In the genomic region with DNA sequence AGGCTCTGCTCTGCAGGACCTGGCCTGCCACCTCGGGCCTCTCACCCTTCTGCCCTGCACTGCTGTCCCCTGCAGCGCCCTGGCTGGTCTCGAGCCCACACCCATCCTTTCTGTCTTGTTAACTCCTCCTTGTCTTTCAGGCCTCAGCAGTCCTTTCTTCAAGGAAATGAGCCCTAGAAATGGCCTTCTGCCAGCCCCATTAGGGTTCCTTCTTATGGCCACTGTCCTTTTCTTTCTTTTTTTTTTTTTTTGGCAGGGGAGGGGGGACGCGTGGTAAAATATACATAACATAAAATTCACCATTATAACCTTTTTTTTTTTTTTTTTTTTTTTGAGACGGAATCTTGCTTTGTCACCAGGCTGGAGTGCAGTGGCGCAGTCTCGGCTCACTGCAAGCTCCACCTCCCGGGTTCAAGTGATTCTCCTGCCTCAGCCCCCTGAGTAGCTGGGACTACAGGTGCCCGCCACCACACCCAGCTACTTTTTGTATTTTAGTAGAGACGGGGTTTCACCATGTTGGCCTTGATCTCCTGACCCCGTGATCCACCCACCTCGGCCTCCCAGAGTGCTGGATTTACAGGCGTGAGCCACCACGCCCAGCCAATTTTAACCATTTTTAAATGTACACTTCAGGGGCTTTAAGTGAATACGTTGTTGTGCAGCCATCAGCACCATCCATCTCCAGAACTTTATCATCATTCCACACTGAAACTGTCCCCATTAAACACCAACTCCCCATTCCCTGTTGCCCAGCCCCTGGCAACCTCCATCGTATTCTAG, we compare ENCODE assay signal across 6 cellular contexts. TPM values are rescaled to one million over a fixed set of nuclear protein-coding genes. Genes with fewer than 3 reads are reported as not detected.
DNase-seq lines count a peak whose midpoint lies in the region; ATAC-seq and TF ChIP-seq lines count a peak whose summit lies in the region.
"Not testable (repeated sequence)": the region's sequence is repeated elsewhere in the genome, so short reads cannot be mapped to it uniquely, and the experiment has no call there.

No MANE protein-coding gene starts in this region.

- peaks cover 18% of the 10 kb centered on the region for H3K4me1 Mint-ChIP-seq in T-helper 17 cell
- H3K4me1 Mint-ChIP-seq in activated naive CD8-positive, alpha-beta T cell treated with anti-CD3 and anti-CD28 coated beads, Interleukin-2, amount 10 ng/mL, durations not matched to agents 7 days and 5 days = peaks cover 17% of the 10 kb centered on the region
- peaks cover 34% of the 10 kb centered on the region for H3K4me1 Mint-ChIP-seq in neural progenitor cell

- peak overlapping the region; percentile 54; the same call in 1 of the 2 replicates for H3K4me2 ChIP-seq in DND-41 (ENCODE audit: insufficient read depth, low read length)
- H3K4me2 ChIP-seq in neural progenitor cell = not testable (repeated sequence)

- H3K4me3 ChIP-seq in DND-41 (ENCODE audit: low read depth in 1 of 2, low read length in 2 of 2); heart left ventricle; neural progenitor cell; transverse colon: not testable (repeated sequence)

- H3K36me3 Mint-ChIP-seq in T-helper 17 cell (ENCODE audit: low read depth); activated naive CD8-positive, alpha-beta T cell treated with anti-CD3 and anti-CD28 coated beads, Interleukin-2, amount 10 ng/mL, durations not matched to agents 7 days and 5 days; neural progenitor cell: not testable (repeated sequence)

- 80 to 84% (median 82%) methylated on average over 17 of the region's 17 CpGs for WGBS in heart left ventricle, 4 donors
- WGBS in transverse colon (ENCODE audit: low coverage in 1 of 2), 2 donors = 53 to 77% methylated on average over 8 to 17 of the region's 17 CpGs

- H3K27me3 ChIP-seq in DND-41 (ENCODE audit: insufficient read depth, low read length, poor library complexity); heart left ventricle; neural progenitor cell; transverse colon: not testable (repeated sequence)

- H3K36me3 ChIP-seq in DND-41 (ENCODE audit: insufficient read depth, low read length); heart left ventricle; neural progenitor cell; transverse colon: not testable (repeated sequence)

- POLR2A ChIA-PET in activated naive CD8-positive, alpha-beta T cell treated with anti-CD3 and anti-CD28 coated beads, Interleukin-2, amount 10 ng/mL, durations not matched to agents 7 days and 5 days (lab: Charles Lee) = interaction anchor here (0.7 to 4.1 kb wide), 9 partner anchors 8 to 112 kb away, joined by 3 to 37 read pairs (median 4); partner anchors contain the start of genes TRIM47 and WBP2

- H3K9me3 Mint-ChIP-seq in activated naive CD8-positive, alpha-beta T cell treated with anti-CD3 and anti-CD28 coated beads, Interleukin-2, amount 10 ng/mL, durations not matched to agents 7 days and 5 days; neural progenitor cell: not testable (repeated sequence)

- TF ChIP-seq CTCF in DND-41 (IDR thresholded peaks at IDR 0.05; ENCODE audit: borderline replicate concordance, extremely low read depth, low read length, poor library complexity, severe bottlenecking); heart left ventricle (IDR thresholded peaks at IDR 0.05); neural progenitor cell (IDR thresholded peaks at IDR 0.05); transverse colon (IDR thresholded peaks at IDR 0.05): not testable (repeated sequence)

- ATAC-seq in DND-41 (ENCODE audit: insufficient read depth, low read depth); T-helper 17 cell; activated naive CD8-positive, alpha-beta T cell treated with anti-CD3 and anti-CD28 coated beads, Interleukin-2, amount 10 ng/mL, durations not matched to agents 7 days and 5 days (ENCODE audit: low read depth); heart left ventricle: not testable (repeated sequence)

- peak overlapping the region; percentile 32 for H3K9ac ChIP-seq in DND-41 (ENCODE audit: low read depth, low read length)
- not testable (repeated sequence) for H3K9ac ChIP-seq in neural progenitor cell

- not testable (repeated sequence) for H4K20me1 ChIP-seq in DND-41 (ENCODE audit: insufficient read depth, low read length); neural progenitor cell (ENCODE audit: low read depth)

- not testable (repeated sequence) for H3K9me3 ChIP-seq in DND-41 (ENCODE audit: insufficient read depth, low read length, severe bottlenecking); T-helper 17 cell (ENCODE audit: control insufficient read depth, low read length, poor library complexity, severe bottlenecking); heart left ventricle; neural progenitor cell (ENCODE audit: low read depth); transverse colon

- in situ Hi-C loops in transverse colon (cut with MboI; ENCODE audit: low pct_ligation_motif_present in 1 of 4, low pct_unique_long_range_greater_than_20kb in 1 of 4, low sequenced_read_pairs in 3 of 4) = not testable (repeated sequence)

- not testable (repeated sequence) for H3K79me2 ChIP-seq in DND-41 (ENCODE audit: insufficient read depth, low read length); neural progenitor cell (ENCODE audit: low read depth)

- intact Hi-C loops in heart left ventricle (cut with DNase I); transverse colon (cut with DNase I; ENCODE audit: low total_unique reads): not testable (repeated sequence)

- not testable (repeated sequence) for H3K27me3 Mint-ChIP-seq in T-helper 17 cell; activated naive CD8-positive, alpha-beta T cell treated with anti-CD3 and anti-CD28 coated beads, Interleukin-2, amount 10 ng/mL, durations not matched to agents 7 days and 5 days; neural progenitor cell (ENCODE audit: insufficient read depth, low read depth)

- H3F3A ChIP-seq in neural progenitor cell (ENCODE audit: low read depth) = not testable (repeated sequence)

- TF ChIP-seq POLR2A in heart left ventricle (IDR thresholded peaks at IDR 0.05); transverse colon (IDR thresholded peaks at IDR 0.05): not testable (repeated sequence)

- not testable (repeated sequence) for TF ChIP-seq EP300 in transverse colon (IDR thresholded peaks at IDR 0.05; ENCODE audit: low read depth)

- H3K4me1 ChIP-seq in DND-41 (ENCODE audit: insufficient read depth, low read length) = peaks cover 26% of the 10 kb centered on the region
- H3K4me1 ChIP-seq in heart left ventricle = peaks cover 0 to 42% (median 29%) of the 10 kb centered on the region in 12 donors
- not testable (repeated sequence) for H3K4me1 ChIP-seq in neural progenitor cell
- H3K4me1 ChIP-seq in transverse colon = peaks cover 10 to 33% (median 27%) of the 10 kb centered on the region in 4 donors

- not testable (repeated sequence) for DNase-seq in DND-41; T-helper 17 cell; activated naive CD8-positive, alpha-beta T cell treated with anti-CD3 and anti-CD28 coated beads, Interleukin-2, amount 10 ng/mL, durations not matched to agents 7 days and 5 days; heart left ventricle; neural progenitor cell (ENCODE audit: low spot score); transverse colon

- H3K27ac ChIP-seq in DND-41 (ENCODE audit: low read length) (peak overlapping the region; percentile 70), heart left ventricle (peak overlapping the region in 9 of 12 donors; percentile 37 to 76 (median 69)), transverse colon (peak overlapping the region; percentile 51 to 84 (median 78))
- H3K27ac ChIP-seq in neural progenitor cell = not testable (repeated sequence)

- H3K27ac Mint-ChIP-seq in T-helper 17 cell (peak overlapping the region; percentile 86), neural progenitor cell (peak overlapping the region; percentile 25)
- peak overlapping the region; percentile 76 for H3K27ac Mint-ChIP-seq in activated naive CD8-positive, alpha-beta T cell treated with anti-CD3 and anti-CD28 coated beads, Interleukin-2, amount 10 ng/mL, durations not matched to agents 7 days and 5 days

- not testable (repeated sequence) for H2AFZ ChIP-seq in DND-41 (ENCODE audit: low read depth, low read length)
- H2AFZ ChIP-seq in neural progenitor cell (replicated peaks) = peak overlapping the region; percentile 73

- peak overlapping the region; percentile 12 for H3K4me3 Mint-ChIP-seq in T-helper 17 cell
- not testable (repeated sequence) for H3K4me3 Mint-ChIP-seq in activated naive CD8-positive, alpha-beta T cell treated with anti-CD3 and anti-CD28 coated beads, Interleukin-2, amount 10 ng/mL, durations not matched to agents 7 days and 5 days; neural progenitor cell

RNA-seq across cellular contexts. Expression of gene WBP2, which starts 10.5 kb away (rescaled TPM):
- 100 to 1,000 TPM in 1 of 2 donors, 10 to 100 TPM in 1; 86.0 to 114 TPM for total RNA-seq in T-helper 17 cell
- 100 to 1,000 TPM; 107 TPM for total RNA-seq in activated naive CD8-positive, alpha-beta T cell treated with anti-CD3 and anti-CD28 coated beads, Interleukin-2, amount 10 ng/mL, durations not matched to agents 7 days and 5 days
- 100 to 1,000 TPM; 134 to 311 (median 158) TPM for total RNA-seq in heart left ventricle
- polyA plus RNA-seq in heart left ventricle = 100 to 1,000 TPM; 128 to 217 TPM
- total RNA-seq in neural progenitor cell (ENCODE audit: low replicate concordance) = 20.9 and 23.8 TPM in 2 replicates
- 10 to 100 TPM; 27.7 to 75.1 (median 56.8) TPM for total RNA-seq in transverse colon

RNA-seq across cellular contexts. Expression of gene TRIM47, which starts 12.8 kb away (rescaled TPM):
- 1 to 10 TPM; 4.5 to 9.4 TPM for total RNA-seq in T-helper 17 cell
- 10 to 100 TPM; 23.2 to 27.9 TPM for total RNA-seq in activated naive CD8-positive, alpha-beta T cell treated with anti-CD3 and anti-CD28 coated beads, Interleukin-2, amount 10 ng/mL, durations not matched to agents 7 days and 5 days
- total RNA-seq in heart left ventricle = 10 to 100 TPM; 20.3 to 53.4 (median 31.8) TPM
- polyA plus RNA-seq in heart left ventricle = 10 to 100 TPM; 20.1 to 23.3 TPM
- total RNA-seq in neural progenitor cell (ENCODE audit: low replicate concordance) = 0.90 and 1.3 TPM in 2 replicates
- total RNA-seq in transverse colon = 100 to 1,000 TPM in 1 of 4 donors, 10 to 100 TPM in 3; 38.6 to 118 (median 41.0) TPM

RNA-seq across cellular contexts. Expression of gene UNC13D, which starts 21.4 kb away (rescaled TPM):
- total RNA-seq in T-helper 17 cell (100 to 1,000 TPM; 164 TPM), heart left ventricle (10 to 100 TPM in 2 of 9 donors, 1 to 10 TPM in 7; 2.1 to 28.5 (median 6.0) TPM), neural progenitor cell (ENCODE audit: low replicate concordance) (0.09 and 0.96 TPM in 2 replicates), transverse colon (10 to 100 TPM in 3 of 4 donors, 1 to 10 TPM in 1; 3.0 to 48.3 (median 16.2) TPM)
- total RNA-seq in activated naive CD8-positive, alpha-beta T cell treated with anti-CD3 and anti-CD28 coated beads, Interleukin-2, amount 10 ng/mL, durations not matched to agents 7 days and 5 days = 100 to 1,000 TPM; 221 to 222 TPM
- 1 to 10 TPM; 4.5 to 5.8 TPM for polyA plus RNA-seq in heart left ventricle

RNA-seq across cellular contexts. Expression of gene TRIM65, which starts 31.2 kb away (rescaled TPM):
- 10 to 100 TPM; 19.8 to 23.6 TPM for total RNA-seq in T-helper 17 cell
- total RNA-seq in activated naive CD8-positive, alpha-beta T cell treated with anti-CD3 and anti-CD28 coated beads, Interleukin-2, amount 10 ng/mL, durations not matched to agents 7 days and 5 days = 10 to 100 TPM; 35.3 to 36.3 TPM
- total RNA-seq in heart left ventricle = 10 to 100 TPM in 3 of 9 donors, 1 to 10 TPM in 6; 6.8 to 16.1 (median 9.5) TPM
- polyA plus RNA-seq in heart left ventricle = 10 to 100 TPM in 1 of 2 donors, 1 to 10 TPM in 1; 7.5 to 10.5 TPM
- total RNA-seq in neural progenitor cell (ENCODE audit: low replicate concordance) = 17.2 and 36.3 TPM in 2 replicates
- total RNA-seq in transverse colon = 10 to 100 TPM; 16.8 to 21.7 (median 20.5) TPM

RNA-seq across cellular contexts. Expression of gene MRPL38, which starts 39.1 kb away (rescaled TPM):
- 100 to 1,000 TPM in 1 of 2 donors, 10 to 100 TPM in 1; 93.8 to 107 TPM for total RNA-seq in T-helper 17 cell
- total RNA-seq in activated naive CD8-positive, alpha-beta T cell treated with anti-CD3 and anti-CD28 coated beads, Interleukin-2, amount 10 ng/mL, durations not matched to agents 7 days and 5 days = 100 to 1,000 TPM; 111 to 119 TPM
- total RNA-seq in heart left ventricle = 100 to 1,000 TPM in 5 of 9 donors, 10 to 100 TPM in 4; 54.8 to 126 (median 106) TPM
- 100 to 1,000 TPM in 1 of 2 donors, 10 to 100 TPM in 1; 79.7 to 111 TPM for polyA plus RNA-seq in heart left ventricle
- 26.8 and 57.4 TPM in 2 replicates for total RNA-seq in neural progenitor cell (ENCODE audit: low replicate concordance)
- total RNA-seq in transverse colon = 100 to 1,000 TPM in 1 of 4 donors, 10 to 100 TPM in 3; 40.6 to 117 (median 48.5) TPM

Comparison
In these comparisons a context has a peak if more than half of its experiments do, and no peak if none do; other contexts are left out.
1. H3K27ac Mint-ChIP-seq: peak in every context shown above with its lines; median percentile 86 in T-helper 17 cell; 76 in activated naive CD8-positive, alpha-beta T cell treated with anti-CD3 and anti-CD28 coated beads, Interleukin-2, amount 10 ng/mL, durations not matched to agents 7 days and 5 days; 25 in neural progenitor cell.